ENCODE assay signal across 8 cellular contexts in the genomic region with DNA sequence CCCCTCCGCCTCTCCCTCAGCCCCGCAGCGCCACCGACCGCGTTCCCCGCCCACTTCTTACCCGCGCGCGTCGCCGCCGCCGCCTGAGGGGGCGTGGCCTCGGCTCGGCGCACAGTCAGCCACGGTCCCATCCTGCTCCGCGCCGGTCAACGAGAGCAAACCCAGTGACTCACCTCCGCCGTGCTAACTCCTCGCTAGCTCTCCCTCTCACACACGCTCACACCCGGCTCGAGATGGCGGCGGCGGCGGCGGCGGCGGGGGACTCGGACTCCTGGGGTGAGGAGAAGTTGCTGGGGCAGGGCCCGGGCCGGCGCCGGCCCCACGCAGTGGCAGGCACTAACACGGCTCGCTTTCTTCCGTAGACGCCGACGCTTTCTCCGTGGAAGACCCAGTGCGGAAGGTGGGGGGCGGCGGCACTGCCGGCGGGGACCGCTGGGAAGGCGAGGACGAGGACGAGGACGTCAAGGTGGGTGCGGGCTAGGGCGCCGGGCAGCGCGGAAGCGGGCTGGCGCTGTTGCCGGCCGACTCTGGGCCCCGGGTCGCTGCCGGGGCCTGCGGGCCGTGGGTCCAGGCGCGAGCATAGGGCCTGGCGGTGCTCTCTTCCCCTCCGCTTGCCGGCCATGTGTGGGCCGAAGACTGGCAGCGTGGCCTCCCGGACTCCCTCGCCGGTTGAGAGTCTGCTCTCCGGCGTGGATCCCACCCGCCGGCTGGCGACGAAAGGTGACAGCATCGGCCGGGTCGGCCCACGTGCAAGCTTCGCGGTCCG. TPM values are rescaled to one million over a fixed set of nuclear protein-coding genes. Genes with fewer than 3 reads are reported as not detected.
DNase-seq lines count a peak whose midpoint lies in the region; ATAC-seq and TF ChIP-seq lines count a peak whose summit lies in the region.

A gene with protein sequence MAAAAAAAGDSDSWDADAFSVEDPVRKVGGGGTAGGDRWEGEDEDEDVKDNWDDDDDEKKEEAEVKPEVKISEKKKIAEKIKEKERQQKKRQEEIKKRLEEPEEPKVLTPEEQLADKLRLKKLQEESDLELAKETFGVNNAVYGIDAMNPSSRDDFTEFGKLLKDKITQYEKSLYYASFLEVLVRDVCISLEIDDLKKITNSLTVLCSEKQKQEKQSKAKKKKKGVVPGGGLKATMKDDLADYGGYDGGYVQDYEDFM (plus strand): TSS at position 186 of the 766 bp plus-strand sequence. CDS start 48 bp downstream, at position 234.

- peak within 1 kb of the TSS; percentile 84; the same call in 1 of the 2 replicates for H2AFZ ChIP-seq in OCI-LY3 (ENCODE audit: low read depth, low read length)

- peaks cover 56% of the 10 kb centered on the region for H3K36me3 Mint-ChIP-seq in Calu3 (ENCODE audit: insufficient read depth, unreplicated experiment)

- H3K4me1 ChIP-seq in HUES64 (ENCODE audit: insufficient read depth, low read length): peaks cover 8% of the 10 kb centered on the region; the same call in 1 of the 2 replicates
- H3K4me1 ChIP-seq in OCI-LY3 (ENCODE audit: low read length): peaks cover 10% of the 10 kb centered on the region
- H3K4me1 ChIP-seq in mucosa of descending colon (ENCODE audit: low read depth): peaks cover 24% of the 10 kb centered on the region

- 0 out of 2 replicates have a peak, but pooled peaks cover 9% of the 10 kb centered on the region for H4K20me1 ChIP-seq in OCI-LY3 (ENCODE audit: insufficient read depth, low read length)

- BruUV-seq in Calu3 (replicated peaks; lab: Mats Ljungman, UMichigan): no TSS peak

- H3K27ac Mint-ChIP-seq in Calu3 (ENCODE audit: unreplicated experiment): peak within 1 kb of the TSS; percentile 83

- H3K27ac ChIP-seq in HUES64 (ENCODE audit: low read depth, low read length) (peak within 1 kb of the TSS; percentile 98), OCI-LY3 (ENCODE audit: low read length) (peak within 1 kb of the TSS; percentile 69)

- DNase-seq in Calu3: peak; percentile 91
- peak; percentile 91 for DNase-seq in activated T-cell treated with anti-CD3 and anti-CD28 coated beads for 24 hours (ENCODE audit: low read depth)
- peak; percentile 98 for DNase-seq in epithelial cell of esophagus (ENCODE audit: low read depth)
- DNase-seq in mucosa of descending colon: peak; percentile 94 to 97 (median 96)
- DNase-seq in stimulated activated CD8-positive, alpha-beta memory T cell treated with anti-CD3 and anti-CD28 coated beads, Interleukin-4, amount 100 ng/mL, for 1 hour (ENCODE audit: low read depth in 2 of 2, low spot score in 1 of 2): peak; percentile 81 to 90

- no peaks in the 10 kb centered on the region for H3K4me1 Mint-ChIP-seq in Calu3 (ENCODE audit: low read depth, unreplicated experiment)

- no peaks in the 10 kb centered on the region for H3K27me3 Mint-ChIP-seq in Calu3 (ENCODE audit: unreplicated experiment)

- ATAC-seq in GM21447 (IDR thresholded peaks at IDR 0.05; ENCODE audit: unreplicated experiment): peak; percentile 88
- peak; percentile 93 for ATAC-seq in mucosa of descending colon

- H3K9me3 Mint-ChIP-seq in Calu3 (ENCODE audit: low read depth, unreplicated experiment): no peaks in the 10 kb centered on the region

- peak within 1 kb of the TSS; percentile 85 for H3K4me3 ChIP-seq in HUES64 (ENCODE audit: low read length)
- H3K4me3 ChIP-seq in OCI-LY3 (ENCODE audit: low read length): peak within 1 kb of the TSS; percentile 94
- H3K4me3 ChIP-seq in epithelial cell of esophagus (ENCODE audit: low read length): peak within 1 kb of the TSS; percentile 88
- peak within 1 kb of the TSS; percentile 82 for H3K4me3 ChIP-seq in mucosa of descending colon

- H3K36me3 ChIP-seq in HUES64 (ENCODE audit: insufficient read depth, low read length) (peaks cover 36% of the 10 kb centered on the region), OCI-LY3 (replicated peaks; ENCODE audit: low read depth, low read length) (peaks cover 20% of the 10 kb centered on the region), mucosa of descending colon (ENCODE audit: low read depth) (no peaks in the 10 kb centered on the region)

- peak within 1 kb of the TSS; percentile 86 for H3K4me3 Mint-ChIP-seq in Calu3 (ENCODE audit: low read depth, unreplicated experiment)

- H3K9me3 ChIP-seq in HUES64 (ENCODE audit: insufficient read depth, low read depth, low read length) (no peaks in the 10 kb centered on the region), OCI-LY3 (ENCODE audit: insufficient read depth, low read length) (no peaks in the 10 kb centered on the region), mucosa of descending colon (no peaks in the 10 kb centered on the region)

- H3K4me2 ChIP-seq in OCI-LY3 (ENCODE audit: low read length): peak within 1 kb of the TSS; percentile 81

- H3K79me2 ChIP-seq in OCI-LY3 (ENCODE audit: low read length): peaks cover 49% of the 10 kb centered on the region

- H3K9ac ChIP-seq in HUES64 (ENCODE audit: low read depth, low read length): peak within 1 kb of the TSS; percentile 94
- peak within 1 kb of the TSS; percentile 83 for H3K9ac ChIP-seq in OCI-LY3 (ENCODE audit: low read length)

- CTCF ChIA-PET in Calu3 (lab: Charles Lee): interaction anchor here (0.6 kb wide), 1 partner anchor 667 kb away, joined by 3 read pairs; no protein-coding TSS in a partner anchor

- TF ChIP-seq CTCF in Calu3 (IDR thresholded peaks at IDR 0.05; ENCODE audit: unreplicated experiment) (no peak), OCI-LY3 (IDR thresholded peaks at IDR 0.05; ENCODE audit: low read depth, low read length) (no peak), epithelial cell of esophagus (IDR thresholded peaks at IDR 0.05; ENCODE audit: insufficient read depth, low read depth, low read length, missing control alignments) (no peak), mucosa of descending colon (IDR thresholded peaks at IDR 0.05) (no peak)

- intact Hi-C loops in Calu3 (cut with micrococcal nuclease; ENCODE audit: unreplicated experiment): no loop called here
- intact Hi-C loops in mucosa of descending colon (cut with DNase I, micrococcal nuclease): no loop called here

- WGBS in HUES64: under 1% methylated on average over 97 of the region's 97 CpGs

- H3K27me3 ChIP-seq in HUES64 (ENCODE audit: insufficient read depth, low read length): no peaks in the 10 kb centered on the region
- H3K27me3 ChIP-seq in OCI-LY3 (ENCODE audit: low read depth, low read length): no peaks in the 10 kb centered on the region

RNA-seq across cellular contexts. Expression of the gene that starts here (rescaled TPM):
- 72.5 and 86.5 TPM in 2 replicates for total RNA-seq in Calu3 (2022)
- 71.3 TPM for polyA plus RNA-seq in HUES64 (2013, experiment 1 of 2)
- polyA plus RNA-seq in HUES64 (2013, experiment 2 of 2): 75.8 TPM
- 10 to 100 TPM; 46.0 to 76.7 (median 61.8) TPM for total RNA-seq in mucosa of descending colon

Comparison
In these comparisons a context has a peak if more than half of its experiments do, and no peak if none do; other contexts are left out.
1. Peak in every context shown above with its lines: DNase-seq, ATAC-seq, H3K4me3 ChIP-seq and H3K27ac ChIP-seq.